In genomic region chr4:114384629-114385028, GRCh38 we compare ENCODE assay signal across 8 cellular contexts.
DNase-seq lines count a peak whose midpoint lies in the region; ATAC-seq and TF ChIP-seq lines count a peak whose summit lies in the region.

No MANE protein-coding gene starts in this region.

- peaks cover 2% of the 10 kb centered on the region for H3K27me3 Mint-ChIP-seq in activated T-helper 1 cell treated with anti-CD3 and anti-CD28 coated beads, Interleukin-12 subunit alpha, Interleukin-12 subunit beta, Interleukin-2, Interleukin-4 antibody, amounts not matched to agents 30 ng/mL and 10 ng/mL and 1 ng/mL, durations not matched to agents 14 hours and 24 hours and 36 hours (ENCODE audit: insufficient read depth)

- H3K36me3 ChIP-seq in KMS-11 (ENCODE audit: insufficient read depth) = no peaks in the 10 kb centered on the region

- H3K4me3 Mint-ChIP-seq in activated T-helper 1 cell treated with anti-CD3 and anti-CD28 coated beads, Interleukin-12 subunit alpha, Interleukin-12 subunit beta, Interleukin-2, Interleukin-4 antibody, amounts not matched to agents 30 ng/mL and 10 ng/mL and 1 ng/mL, durations not matched to agents 14 hours and 24 hours and 36 hours = no peak overlapping the region

- no peak overlapping the region for H3K4me3 ChIP-seq in KMS-11 (IDR thresholded peaks at IDR 0.05; ENCODE audit: insufficient read depth, low read depth, low read length)

- intact Hi-C loops in activated T-helper 1 cell treated with anti-CD3 and anti-CD28 coated beads, Interleukin-12 subunit alpha, Interleukin-12 subunit beta, Interleukin-2, Interleukin-4 antibody, amounts not matched to agents 30 ng/mL and 10 ng/mL and 1 ng/mL, durations not matched to agents 14 hours and 24 hours and 36 hours (cut with micrococcal nuclease) = loop anchor here (1.0 kb wide), 1 partner anchor 990 kb away; no protein-coding TSS in a partner anchor

- no peak overlapping the region for H3K4me2 ChIP-seq in KMS-11

- H4K20me1 ChIP-seq in KMS-11 (ENCODE audit: insufficient read depth) = no peaks in the 10 kb centered on the region

- DNase-seq in DMS53 treated with DMSO at 0.1 percent for 48 hours (lab: John Stamatoyannopoulos, UW; ENCODE audit: unreplicated experiment) (peak; percentile 32), astrocyte of the hippocampus (ENCODE audit: low read depth, low spot score) (peak; percentile 63), lung microvascular endothelial cell (ENCODE audit: low read depth in 2 of 2) (peak; percentile 67 to 75)
- no peak for DNase-seq in activated T-helper 1 cell treated with anti-CD3 and anti-CD28 coated beads, Interleukin-12 subunit alpha, Interleukin-12 subunit beta, Interleukin-2, Interleukin-4 antibody, amounts not matched to agents 30 ng/mL and 10 ng/mL and 1 ng/mL, durations not matched to agents 14 hours and 24 hours and 36 hours (ENCODE audit: low spot score)

- H3K4me1 ChIP-seq in KMS-11 (ENCODE audit: low read depth, poor library complexity, severe bottlenecking) = no peaks in the 10 kb centered on the region

- H3K27me3 ChIP-seq in KMS-11 (ENCODE audit: insufficient read depth, low read depth) = no peaks in the 10 kb centered on the region

- no peaks in the 10 kb centered on the region for H3K79me2 ChIP-seq in KMS-11 (ENCODE audit: insufficient read depth, low read depth)

- H3K9ac ChIP-seq in KMS-11 = no peak overlapping the region

- no peaks in the 10 kb centered on the region for H3K9me3 Mint-ChIP-seq in activated T-helper 1 cell treated with anti-CD3 and anti-CD28 coated beads, Interleukin-12 subunit alpha, Interleukin-12 subunit beta, Interleukin-2, Interleukin-4 antibody, amounts not matched to agents 30 ng/mL and 10 ng/mL and 1 ng/mL, durations not matched to agents 14 hours and 24 hours and 36 hours

- no peaks in the 10 kb centered on the region for H3K4me1 Mint-ChIP-seq in activated T-helper 1 cell treated with anti-CD3 and anti-CD28 coated beads, Interleukin-12 subunit alpha, Interleukin-12 subunit beta, Interleukin-2, Interleukin-4 antibody, amounts not matched to agents 30 ng/mL and 10 ng/mL and 1 ng/mL, durations not matched to agents 14 hours and 24 hours and 36 hours (ENCODE audit: low read depth)

- no peak overlapping the region for H3K27ac Mint-ChIP-seq in activated T-helper 1 cell treated with anti-CD3 and anti-CD28 coated beads, Interleukin-12 subunit alpha, Interleukin-12 subunit beta, Interleukin-2, Interleukin-4 antibody, amounts not matched to agents 30 ng/mL and 10 ng/mL and 1 ng/mL, durations not matched to agents 14 hours and 24 hours and 36 hours

- no peak overlapping the region for H3K27ac ChIP-seq in KMS-11

- TF ChIP-seq CTCF in KMS-11 (conservative IDR thresholded peaks at IDR 0.05; ENCODE audit: low read depth, low read length) = peak; percentile 85

- ATAC-seq in GM19023 (IDR thresholded peaks at IDR 0.05; ENCODE audit: unreplicated experiment) (no peak), GM21723 (IDR thresholded peaks at IDR 0.05; ENCODE audit: unreplicated experiment) (no peak), GM18873 (IDR thresholded peaks at IDR 0.05; ENCODE audit: low FRiP score, unreplicated experiment) (no peak)

- no peak overlapping the region for H2AFZ ChIP-seq in KMS-11 (ENCODE audit: low read depth)

- H3K36me3 Mint-ChIP-seq in activated T-helper 1 cell treated with anti-CD3 and anti-CD28 coated beads, Interleukin-12 subunit alpha, Interleukin-12 subunit beta, Interleukin-2, Interleukin-4 antibody, amounts not matched to agents 30 ng/mL and 10 ng/mL and 1 ng/mL, durations not matched to agents 14 hours and 24 hours and 36 hours (ENCODE audit: low read depth) = no peaks in the 10 kb centered on the region
